ENCODE assay signal across 3 cellular contexts in genomic region chr10:26024303-26024702, GRCh38.
"Had no signal": no experiment of that assay in that cellular context is flagged by ENCODE, and none has a peak within 500 bp of the region (broad histone marks: within the 10 kb centered on the region; RNA-seq: fewer than 3 reads in every experiment).

No MANE protein-coding gene starts in this region.

- H3K4me3 ChIP-seq: GM12878 had no signal

- ATAC-seq: GM12878 had no signal

- DNase-seq: GDM1, GF-D8 had no signal
